ENCODE assay signal across 4 cellular contexts in genomic region chr11:107051332-107051731, GRCh38. TPM values are rescaled to one million over a fixed set of nuclear protein-coding genes. Genes with fewer than 3 reads are reported as not detected.
"Had no signal": no experiment of that assay in that cellular context is flagged by ENCODE, and none has a peak within 500 bp of the region (broad histone marks: within the 10 kb centered on the region; RNA-seq: fewer than 3 reads in every experiment).

No MANE protein-coding gene starts in this region.

RNA-seq across cellular contexts. Expression of gene GUCY1A2, which starts 33.1 kb away (rescaled TPM):
- polyA plus RNA-seq: immature natural killer cell; keratinocyte; mammary epithelial cell; naive thymus-derived CD4-positive, alpha-beta T cell had no signal
